Comparison of ENCODE assay signal across 8 cellular contexts in genomic region chr1:146007048-146007784, GRCh38. TPM values are rescaled to one million over a fixed set of nuclear protein-coding genes. Genes with fewer than 3 reads are reported as not detected.
A peak's percentile ranks its signal among the peaks of the same experiment; 100 is the strongest.
DNase-seq lines count a peak whose midpoint lies in the region; ATAC-seq lines count a peak whose summit lies in the region.

No MANE protein-coding gene starts in this region.

- H3K9me3 ChIP-seq in duodenal mucosa (ENCODE audit: control insufficient read depth in 1 of 2, low read length in 2 of 2), result no peaks in the 10 kb centered on the region

- H3K27ac ChIP-seq in duodenal mucosa (ENCODE audit: low read depth, low read length), result peak overlapping the region; percentile 47

- H3K9ac ChIP-seq in duodenal mucosa (ENCODE audit: low read depth in 1 of 2, low read length in 2 of 2), result peak overlapping the region in 1 of 2 donors; percentile 60

- DNase-seq in DMS53 treated with DMSO at 0.1 percent for 48 hours (lab: John Stamatoyannopoulos, UW; ENCODE audit: unreplicated experiment), result peak; percentile 78
- peak; percentile 67 for DNase-seq in NCI-H526 treated with DMSO at 0.1 percent for 48 hours (lab: John Stamatoyannopoulos, UW)
- DNase-seq in activated CD4-positive, alpha-beta T cell treated with anti-CD3 and anti-CD28 coated beads for 48 hours, result peak; percentile 74
- peak; percentile 80 to 88 for DNase-seq in lung microvascular endothelial cell (ENCODE audit: low read depth in 2 of 2)
- DNase-seq in stimulated activated CD8-positive, alpha-beta memory T cell treated with anti-CD3 and anti-CD28 coated beads, Interleukin-4, amount 100 ng/mL, for 48 hours, result peak; percentile 75

- ATAC-seq in HG03378 (IDR thresholded peaks at IDR 0.05; ENCODE audit: unreplicated experiment) (peak; percentile 76), HG03039 (IDR thresholded peaks at IDR 0.05; ENCODE audit: unreplicated experiment) (no peak)

- no peaks in the 10 kb centered on the region for H3K36me3 ChIP-seq in duodenal mucosa (ENCODE audit: control insufficient read depth in 1 of 2, insufficient read depth in 2 of 2, low read length in 2 of 2)

- H3K4me3 ChIP-seq in duodenal mucosa (ENCODE audit: low read depth in 1 of 2, low read length in 2 of 2), result no peak overlapping the region

- no peaks in the 10 kb centered on the region for H3K4me1 ChIP-seq in duodenal mucosa (ENCODE audit: control insufficient read depth in 1 of 2, insufficient read depth in 2 of 2, low read length in 2 of 2)

- no peaks in the 10 kb centered on the region for H3K27me3 ChIP-seq in duodenal mucosa (ENCODE audit: control insufficient read depth in 1 of 2, insufficient read depth in 2 of 2, low read length in 2 of 2)

RNA-seq across cellular contexts. Expression of gene TXNIP, which starts 10.8 kb away (rescaled TPM):
- 65.4 and 81.9 TPM in 2 replicates for total RNA-seq in lung microvascular endothelial cell

RNA-seq across cellular contexts. Expression of gene HJV, which starts 14.3 kb away (rescaled TPM):
- not detected in 2 replicates for total RNA-seq in lung microvascular endothelial cell

RNA-seq across cellular contexts. Expression of gene POLR3GL, which starts 42.7 kb away (rescaled TPM):
- 12.9 and 14.9 TPM in 2 replicates for total RNA-seq in lung microvascular endothelial cell

RNA-seq across cellular contexts. Expression of gene ANKRD34A, which starts 42.8 kb away (rescaled TPM):
- under 0.01 TPM in 1 of 2 replicates, not detected in the other for total RNA-seq in lung microvascular endothelial cell

RNA-seq across cellular contexts. Expression of gene LIX1L, which starts 49.4 kb away (rescaled TPM):
- total RNA-seq in lung microvascular endothelial cell, result 18.1 and 21.8 TPM in 2 replicates
